ENCODE assay signal across 25 cellular contexts in genomic region chr9:68730570-68731227, GRCh38. TPM values are rescaled to one million over a fixed set of nuclear protein-coding genes. Genes with fewer than 3 reads are reported as not detected.
DNase-seq lines count a peak whose midpoint lies in the region; ATAC-seq, FAIRE-seq and TF ChIP-seq lines count a peak whose summit lies in the region.
"Had no signal": no experiment of that assay in that cellular context is flagged by ENCODE, and none has a peak within 500 bp of the region (broad histone marks: within the 10 kb centered on the region; RNA-seq: fewer than 3 reads in every experiment).

No MANE protein-coding gene starts in this region.

- no peaks in the 10 kb centered on the region for H3K9me3 ChIP-seq in body of pancreas
- no peaks in the 10 kb centered on the region for H3K9me3 ChIP-seq in HepG2 (ENCODE audit: low read length)
- H3K9me3 ChIP-seq in transverse colon: no peaks in the 10 kb centered on the region

- peak; percentile 12 for FAIRE-seq in GM18507 (lab: Jason Lieb, UNC)
- no peak for FAIRE-seq in HepG2 (lab: Jason Lieb, UNC)
- FAIRE-seq: H1 had no signal

- no peak overlapping the region for H3K9ac ChIP-seq in HepG2 (ENCODE audit: insufficient read depth, low read depth, low read length)
- H3K9ac ChIP-seq: KMS-11 had no signal

- POLR2A ChIA-PET in HepG2 (lab: Yijun Ruan, JAX): interaction anchor here (1.0 to 3.0 kb wide), 4 partner anchors 9 to 49 kb away, joined by 4 to 33 read pairs (median 18); partner anchors contain the start of gene PIP5K1B

- H3K27me3 ChIP-seq in body of pancreas (no peaks in the 10 kb centered on the region), HepG2 (ENCODE audit: control insufficient read depth in 1 of 2, insufficient read depth in 2 of 2, low read length in 2 of 2) (no peaks in the 10 kb centered on the region), transverse colon (no peaks in the 10 kb centered on the region)

- peak overlapping the region; percentile 70; the same call in 1 of the 2 replicates for H3K4me2 ChIP-seq in HepG2 (ENCODE audit: low read depth, low read length)
- H3K4me2 ChIP-seq: KMS-11 had no signal

- peaks cover 31% of the 10 kb centered on the region for H3K4me1 ChIP-seq in body of pancreas
- peaks cover 74% of the 10 kb centered on the region for H3K4me1 ChIP-seq in HepG2 (ENCODE audit: insufficient read depth, low read length)
- peaks cover 0 to 58% (median 15%) of the 10 kb centered on the region in 4 donors for H3K4me1 ChIP-seq in transverse colon

- BruUV-seq in HepG2 (replicated peaks; lab: Mats Ljungman, UMichigan): no TSS peak

- no peak; a peak in 1 of 4 replicates for TF ChIP-seq EP300 in HepG2 (IDR thresholded peaks at IDR 0.05; ENCODE audit: low read depth in 2 of 2, low read length in 2 of 2)
- no peak for TF ChIP-seq EP300 in HepG2 (CRISPR knock-in tag; IDR thresholded peaks at IDR 0.05; ENCODE audit: borderline replicate concordance)
- no peak for TF ChIP-seq EP300 in transverse colon (IDR thresholded peaks at IDR 0.05; ENCODE audit: low read depth)

- 72 to 80% methylated on average over 2 of the region's 2 CpGs for WGBS in body of pancreas, 2 donors
- WGBS in HepG2 (ENCODE audit: low lambda C conversion rate): 42% methylated on average over 2 of the region's 2 CpGs
- WGBS in transverse colon (ENCODE audit: low coverage in 1 of 2), 2 donors: 49 to 54% methylated on average over 2 of the region's 2 CpGs

- H3K4me3 ChIP-seq in body of pancreas (no peak overlapping the region), HepG2 (replicated peaks in 1 of 3; ENCODE audit: insufficient read depth in 1 of 3, low read depth in 2 of 3, low read length in 3 of 3) (no peak overlapping the region), transverse colon (no peak overlapping the region)

- H3K27ac ChIP-seq in body of pancreas: peak overlapping the region in 1 of 4 donors; percentile 17
- H3K27ac ChIP-seq in HepG2 (ENCODE audit: extremely low read length, insufficient read depth, low read length): peak overlapping the region; percentile 70
- peak overlapping the region; percentile 67 to 80 (median 75) for H3K27ac ChIP-seq in transverse colon
- H3K27ac ChIP-seq: C4-2B, HL-60, KMS-11 had no signal

- TF ChIP-seq POLR2A in body of pancreas (IDR thresholded peaks at IDR 0.05) (no peak), HepG2 (IDR thresholded peaks at IDR 0.05; ENCODE audit: insufficient read depth in 1 of 2, low read depth in 2 of 2, low read length in 2 of 2) (no peak), transverse colon (IDR thresholded peaks at IDR 0.05) (no peak)

- intact Hi-C loops in body of pancreas (cut with DNase I) (no loop called here), HepG2 (cut with micrococcal nuclease; ENCODE audit: unreplicated experiment) (no loop called here), transverse colon (cut with DNase I; ENCODE audit: low total_unique reads) (no loop called here)

- H3K36me3 ChIP-seq in body of pancreas (replicated peaks in 1 of 2; ENCODE audit: insufficient read depth in 1 of 2, low read depth in 2 of 2): no peaks in the 10 kb centered on the region
- H3K36me3 ChIP-seq in HepG2 (replicated peaks in 1 of 2; ENCODE audit: control insufficient read depth in 1 of 2, insufficient read depth in 2 of 2, low read length in 2 of 2): no peaks in the 10 kb centered on the region; a peak in 1 of 5 replicates
- no peaks in the 10 kb centered on the region for H3K36me3 ChIP-seq in transverse colon

- DNase-seq in GM18507 (ENCODE audit: extremely low spot score, insufficient read length, low read depth): no peak
- DNase-seq in body of pancreas: no peak
- DNase-seq in HepG2 (ENCODE audit: low spot score): peak; percentile 63
- DNase-seq in transverse colon: no peak
- DNase-seq in NCI-H146 (lab: John Stamatoyannopoulos, UW): no peak
- DNase-seq in hypothalamus (lab: John Stamatoyannopoulos, UW): no peak
- no peak for DNase-seq in stimulated activated CD8-positive, alpha-beta memory T cell treated with anti-CD3 and anti-CD28 coated beads, Interleukin-4, amount 100 ng/mL, for 48 hours
- DNase-seq: CD8-positive, alpha-beta memory T cell; DMS53; GDM1; NCI-H1105; NCI-H2029 treated with DMSO at 0.1 percent for 48 hours; NCI-H2171; NCI-H345; NCI-H524; Right ventricle myocardium superior had no signal

- peaks cover 63% of the 10 kb centered on the region for H3K79me2 ChIP-seq in HepG2 (ENCODE audit: insufficient read depth, low read length)

- H4K20me1 ChIP-seq in HepG2 (ENCODE audit: insufficient read depth, low read length): no peaks in the 10 kb centered on the region

- TF ChIP-seq CTCF in body of pancreas (IDR thresholded peaks at IDR 0.05) (no peak), HepG2 (CRISPR knock-in tag; IDR thresholded peaks at IDR 0.05) (no peak), transverse colon (IDR thresholded peaks at IDR 0.05) (no peak)

- peak; percentile 33 for ATAC-seq in body of pancreas
- ATAC-seq in HepG2: no peak
- ATAC-seq: HCT116 had no signal

- CTCF ChIA-PET in HepG2 (lab: Yijun Ruan, JAX; ENCODE audit: low intra/inter-chr PET ratio, low total read pairs): no interaction called here

- in situ Hi-C loops in HepG2 (cut with HindIII; ENCODE audit: extremely low pct_ligation_motif_present, low pct_unique_long_range_greater_than_20kb) (no loop called here), transverse colon (cut with MboI; ENCODE audit: low pct_ligation_motif_present in 1 of 4, low pct_unique_long_range_greater_than_20kb in 1 of 4, low sequenced_read_pairs in 3 of 4) (no loop called here)

- no peak for TF ChIP-seq RAD21 in HepG2 (CRISPR knock-in tag; IDR thresholded peaks at IDR 0.05)

- no peak overlapping the region for H2AFZ ChIP-seq in HepG2 (ENCODE audit: low read length)

TF ChIP-seq in HepG2, 621 proteins besides CTCF, POLR2A, EP300 and RAD21 (continues in another document):
- TF ChIP-seq REXO4 (CRISPR knock-in tag; IDR thresholded peaks at IDR 0.05; ENCODE audit: borderline replicate concordance) (no peak), ERF (CRISPR knock-in tag; IDR thresholded peaks at IDR 0.05) (no peak), ZNF691 (CRISPR knock-in tag; IDR thresholded peaks at IDR 0.05; ENCODE audit: borderline replicate concordance, low read depth) (no peak), POGK (CRISPR knock-in tag; conservative IDR thresholded peaks at IDR 0.05) (no peak), ZNF468 (CRISPR knock-in tag; IDR thresholded peaks at IDR 0.05) (no peak)

RNA-seq across cellular contexts. Expression of gene PIP5K1B, which starts 25.7 kb away (rescaled TPM):
- total RNA-seq in body of pancreas: 1 to 10 TPM; 3.6 to 7.8 TPM
- 15.8 and 20.9 TPM in 2 replicates for total RNA-seq in HepG2 (2016; rRNA removed; fragmentation: Illumina TruSeq; extraction: Trizol)
- total RNA-seq in HepG2 (2016; cell fraction: cytosol; rRNA removed; fragmentation: Illumina TruSeq; extraction: Trizol; ENCODE audit: low read depth): 4.8 and 6.0 TPM in 2 replicates
- 14.6 and 19.9 TPM in 2 replicates for total RNA-seq in HepG2 (2016; cell fraction: insoluble cytoplasmic fraction; rRNA removed; fragmentation: Illumina TruSeq; extraction: Trizol)
- total RNA-seq in HepG2 (2016; cell fraction: membrane; rRNA removed; fragmentation: Illumina TruSeq; extraction: Trizol): 15.0 and 15.8 TPM in 2 replicates
- 22.1 and 23.7 TPM in 2 replicates for total RNA-seq in HepG2 (2016; cell fraction: nucleus; rRNA removed; fragmentation: Illumina TruSeq; extraction: Trizol)
- 12.5 and 17.5 TPM in 2 replicates for polyA plus RNA-seq in HepG2 (2011; rRNA removed)
- polyA plus RNA-seq in HepG2 (2011; cell fraction: cytosol; rRNA removed): 8.8 and 10.8 TPM in 2 replicates
- 7.1 and 7.2 TPM in 2 replicates for polyA plus RNA-seq in HepG2 (2011; cell fraction: nucleus; rRNA removed)
- 10.5 and 11.6 TPM in 2 replicates for polyA plus RNA-seq in HepG2 (2012)
- 4.0 and 4.9 TPM in 2 replicates for polyA plus RNA-seq in HepG2 (2016; cell fraction: cytosol; fragmentation: Illumina TruSeq; extraction: Trizol; ENCODE audit: low read depth)
- polyA plus RNA-seq in HepG2 (2016; cell fraction: insoluble cytoplasmic fraction; fragmentation: Illumina TruSeq; extraction: Trizol; ENCODE audit: low read depth): 22.2 and 24.8 TPM in 2 replicates
- 11.2 and 13.2 TPM in 2 replicates for polyA plus RNA-seq in HepG2 (2016; cell fraction: membrane; fragmentation: Illumina TruSeq; extraction: Trizol; ENCODE audit: low read depth)
- 11.5 and 12.3 TPM in 2 replicates for polyA plus RNA-seq in HepG2 (2016; cell fraction: nucleus; fragmentation: Illumina TruSeq; extraction: Trizol; ENCODE audit: insufficient read depth, low read depth)
- polyA minus RNA-seq in HepG2 (2011; rRNA and poly(A)+ RNA removed; ENCODE audit: low replicate concordance): 0.12 and 25.9 TPM in 2 replicates
- 11.4 and 11.6 TPM in 2 replicates for polyA minus RNA-seq in HepG2 (2011; cell fraction: cytosol; rRNA and poly(A)+ RNA removed)
- 72.0 and 77.6 TPM in 2 replicates for polyA minus RNA-seq in HepG2 (2011; cell fraction: nucleus; rRNA and poly(A)+ RNA removed)
- total RNA-seq in transverse colon: 100 to 1,000 TPM in 1 of 4 donors, 10 to 100 TPM in 3; 45.6 to 104 (median 76.0) TPM
- total RNA-seq: A172, HT1080, RPMI7951 had no signal
- polyA plus RNA-seq: AG04450; CD8-positive, alpha-beta memory T cell had no signal
